Comparison of ENCODE assay signal across 25 cellular contexts in the genomic region with DNA sequence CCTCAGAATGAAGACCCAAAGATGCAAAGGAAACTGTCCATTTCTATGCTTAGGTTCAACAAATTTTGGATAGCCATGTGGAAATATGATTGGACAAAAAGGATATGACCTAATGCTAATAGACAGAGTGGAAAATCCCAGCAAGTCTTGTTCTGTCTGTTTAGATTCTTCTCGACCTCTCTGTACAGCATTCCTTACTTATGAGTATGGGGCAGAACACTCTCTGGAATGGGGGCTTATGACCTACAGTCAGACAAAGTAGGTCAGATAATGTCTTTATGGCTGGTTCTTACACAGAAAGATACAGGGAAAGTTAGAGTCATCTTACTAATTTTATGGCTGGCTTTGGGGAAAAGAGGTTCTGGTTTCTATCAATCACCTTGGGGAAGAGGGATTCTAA. TPM values are rescaled to one million over a fixed set of nuclear protein-coding genes. Genes with fewer than 3 reads are reported as not detected.
DNase-seq lines count a peak whose midpoint lies in the region; ATAC-seq, FAIRE-seq and TF ChIP-seq lines count a peak whose summit lies in the region.
"Had no signal": no experiment of that assay in that cellular context is flagged by ENCODE, and none has a peak within 500 bp of the region (broad histone marks: within the 10 kb centered on the region; RNA-seq: fewer than 3 reads in every experiment).

No MANE protein-coding gene starts in this region.

- no peaks in the 10 kb centered on the region for H3K36me3 Mint-ChIP-seq in astrocyte (ENCODE audit: low read depth, unreplicated experiment)
- H3K36me3 Mint-ChIP-seq in immature natural killer cell, result no peaks in the 10 kb centered on the region
- H3K36me3 Mint-ChIP-seq in activated CD8-positive, alpha-beta memory T cell treated with anti-CD3 and anti-CD28 coated beads, Interleukin-2, amount 10 ng/mL, durations not matched to agents 7 days and 5 days, result no peaks in the 10 kb centered on the region

- H3K27ac Mint-ChIP-seq in astrocyte (ENCODE audit: unreplicated experiment), result peak overlapping the region; percentile 100
- H3K27ac Mint-ChIP-seq in immature natural killer cell, result no peak overlapping the region
- no peak overlapping the region for H3K27ac Mint-ChIP-seq in activated CD8-positive, alpha-beta memory T cell treated with anti-CD3 and anti-CD28 coated beads, Interleukin-2, amount 10 ng/mL, durations not matched to agents 7 days and 5 days
- H3K27ac Mint-ChIP-seq: activated B cell treated with CpG ODN at 0.5 μM for 24 hours; activated CD4-positive, alpha-beta memory T cell treated with anti-CD3 and anti-CD28 coated beads, Interleukin-2, amount 10 ng/mL, durations not matched to agents 7 days and 5 days had no signal

- peak overlapping the region; percentile 58 for H3K4me3 Mint-ChIP-seq in astrocyte (ENCODE audit: unreplicated experiment)
- H3K4me3 Mint-ChIP-seq in immature natural killer cell, result no peak overlapping the region
- no peak overlapping the region for H3K4me3 Mint-ChIP-seq in activated CD8-positive, alpha-beta memory T cell treated with anti-CD3 and anti-CD28 coated beads, Interleukin-2, amount 10 ng/mL, durations not matched to agents 7 days and 5 days
- H3K4me3 Mint-ChIP-seq: activated B cell treated with CpG ODN at 0.5 μM for 24 hours; activated CD4-positive, alpha-beta memory T cell treated with anti-CD3 and anti-CD28 coated beads, Interleukin-2, amount 10 ng/mL, durations not matched to agents 7 days and 5 days had no signal

- no peak overlapping the region for H2AFZ ChIP-seq in astrocyte (ENCODE audit: low read depth, low read length)

- no peak for ATAC-seq in activated CD8-positive, alpha-beta memory T cell treated with anti-CD3 and anti-CD28 coated beads, Interleukin-2, amount 10 ng/mL, durations not matched to agents 7 days and 5 days
- ATAC-seq: GM12878, left ventricle myocardium superior had no signal

- H3K27ac ChIP-seq in astrocyte (ENCODE audit: low read depth, low read length), result peak overlapping the region; percentile 31
- H3K27ac ChIP-seq: Peyer's patch, SJSA1 had no signal

- CTCF ChIA-PET in AG04449 (lab: Yijun Ruan, JAX), result no interaction called here
- CTCF ChIA-PET in activated CD8-positive, alpha-beta memory T cell treated with anti-CD3 and anti-CD28 coated beads, Interleukin-2, amount 10 ng/mL, durations not matched to agents 7 days and 5 days (lab: Charles Lee), result no interaction called here

- H3K4me3 ChIP-seq in AG04449 (ENCODE audit: low read depth, low read length), result no peak overlapping the region
- no peak overlapping the region for H3K4me3 ChIP-seq in astrocyte (ENCODE audit: insufficient read depth, low read depth, low read length)
- H3K4me3 ChIP-seq: GM12878, MG63, Peyer's patch, SJSA1 had no signal

- H3K4me1 ChIP-seq in astrocyte (ENCODE audit: insufficient read depth, low read length), result no peaks in the 10 kb centered on the region
- H3K4me1 ChIP-seq: Peyer's patch, SJSA1 had no signal

- no peaks in the 10 kb centered on the region for H3K36me3 ChIP-seq in astrocyte (ENCODE audit: insufficient read depth, low read length)
- H3K36me3 ChIP-seq: MG63, Peyer's patch, SJSA1 had no signal

- H3K4me2 ChIP-seq in astrocyte (ENCODE audit: low read length), result no peak overlapping the region

- POLR2A ChIA-PET in AG04449 (lab: Yijun Ruan, JAX), result no interaction called here

- no peak for TF ChIP-seq CTCF in AG04449 (IDR thresholded peaks at IDR 0.05; ENCODE audit: insufficient read depth, low read length, missing control alignments)
- TF ChIP-seq CTCF in astrocyte (IDR thresholded peaks at IDR 0.05; ENCODE audit: insufficient read depth, low read depth, low read length), result no peak

- no peak for FAIRE-seq in astrocyte (lab: Jason Lieb, UNC)
- FAIRE-seq: GM12878 had no signal

- no peaks in the 10 kb centered on the region for H4K20me1 ChIP-seq in astrocyte (ENCODE audit: insufficient read depth, low read length)

- no peak overlapping the region for H3K9ac ChIP-seq in astrocyte (ENCODE audit: low read length)

- DNase-seq in AG04449 (ENCODE audit: low read depth, low spot score) (peak; percentile 16), HT1080 (ENCODE audit: low read depth) (peak; percentile 22), astrocyte (ENCODE audit: low read depth) (peak; percentile 32), islet precursor cell (peak; percentile 79), immature natural killer cell (no peak), NCI-H1092 (lab: John Stamatoyannopoulos, UW) (no peak)
- DNase-seq in activated CD8-positive, alpha-beta memory T cell treated with anti-CD3 and anti-CD28 coated beads, Interleukin-2, amount 10 ng/mL, durations not matched to agents 7 days and 5 days, result no peak
- DNase-seq in stimulated activated CD4-positive, alpha-beta T cell treated with anti-CD3 and anti-CD28 coated beads, Interleukin-4, amount 100 ng/mL, for 1 hour, result no peak
- DNase-seq: ACHN; activated B cell treated with CpG ODN at 0.5 μM for 24 hours; activated CD4-positive, alpha-beta memory T cell treated with anti-CD3 and anti-CD28 coated beads, Interleukin-2, amount 10 ng/mL, durations not matched to agents 7 days and 5 days; activated T-cell treated with anti-CD3 and anti-CD28 coated beads, Interleukin-2, amount 50 U/mL, for 1 hour; aorta; left ventricle myocardium superior; MG63; NCI-H187; nucleus accumbens; Peyer's patch; stimulated activated CD4-positive, alpha-beta T cell treated with anti-CD3 and anti-CD28 coated beads, Interleukin-12 subunit alpha, Interleukin-12 subunit beta, amount 100 ng/mL, for 4 hours; stimulated activated CD8-positive, alpha-beta memory T cell treated with anti-CD3 and anti-CD28 coated beads, Interleukin-4, amount 100 ng/mL, for 48 hours; T-helper 2 cell had no signal

- H3K9me3 Mint-ChIP-seq in astrocyte (ENCODE audit: unreplicated experiment), result peaks cover 2% of the 10 kb centered on the region
- H3K9me3 Mint-ChIP-seq in immature natural killer cell, result no peaks in the 10 kb centered on the region
- no peaks in the 10 kb centered on the region for H3K9me3 Mint-ChIP-seq in activated CD8-positive, alpha-beta memory T cell treated with anti-CD3 and anti-CD28 coated beads, Interleukin-2, amount 10 ng/mL, durations not matched to agents 7 days and 5 days (ENCODE audit: low read depth)
- H3K9me3 Mint-ChIP-seq: activated B cell treated with CpG ODN at 0.5 μM for 24 hours; activated CD4-positive, alpha-beta memory T cell treated with anti-CD3 and anti-CD28 coated beads, Interleukin-2, amount 10 ng/mL, durations not matched to agents 7 days and 5 days had no signal

- no peaks in the 10 kb centered on the region for H3K9me3 ChIP-seq in astrocyte (ENCODE audit: insufficient read depth, low read depth, low read length)
- H3K9me3 ChIP-seq: MG63, Peyer's patch had no signal

- H3K4me1 Mint-ChIP-seq in astrocyte (ENCODE audit: low read depth, unreplicated experiment) (peaks cover 14% of the 10 kb centered on the region), immature natural killer cell (peaks cover 11 to 16% of the 10 kb centered on the region in 2 donors)
- peaks cover 5% of the 10 kb centered on the region for H3K4me1 Mint-ChIP-seq in activated CD8-positive, alpha-beta memory T cell treated with anti-CD3 and anti-CD28 coated beads, Interleukin-2, amount 10 ng/mL, durations not matched to agents 7 days and 5 days
- H3K4me1 Mint-ChIP-seq: activated CD4-positive, alpha-beta memory T cell treated with anti-CD3 and anti-CD28 coated beads, Interleukin-2, amount 10 ng/mL, durations not matched to agents 7 days and 5 days had no signal

- H3K27me3 ChIP-seq in astrocyte (ENCODE audit: insufficient read depth, low read length), result no peaks in the 10 kb centered on the region
- H3K27me3 ChIP-seq: MG63, Peyer's patch, SJSA1 had no signal

- H3K27me3 Mint-ChIP-seq in astrocyte (ENCODE audit: low read depth, unreplicated experiment), result no peaks in the 10 kb centered on the region
- H3K27me3 Mint-ChIP-seq in immature natural killer cell (ENCODE audit: low read depth in 3 of 3), result peaks cover 0 to 4% (median 0%) of the 10 kb centered on the region in 3 donors
- peaks cover 10% of the 10 kb centered on the region for H3K27me3 Mint-ChIP-seq in activated CD8-positive, alpha-beta memory T cell treated with anti-CD3 and anti-CD28 coated beads, Interleukin-2, amount 10 ng/mL, durations not matched to agents 7 days and 5 days

- H3K79me2 ChIP-seq in astrocyte (ENCODE audit: insufficient read depth, low read length), result no peaks in the 10 kb centered on the region

RNA-seq across cellular contexts. Expression of a gene that starts 2.8 kb away (rescaled TPM):
- total RNA-seq in HT1080 (2014; rRNA removed; shearing (Covaris generic)), result not detected in 2 replicates
- polyA plus RNA-seq in HT1080 (2015; cell fraction: cytosol; rRNA removed), result not detected in 2 replicates
- polyA plus RNA-seq in HT1080 (2015; cell fraction: nucleus; rRNA removed), result 0.12 TPM in 1 of 2 replicates, not detected in the other
- total RNA-seq in astrocyte, result 0.14 TPM in 1 of 2 replicates, not detected in the other
- polyA plus RNA-seq in immature natural killer cell, result under 1 TPM in 2 of 3 donors, not detected in 1; 0.07 to 0.32 TPM
- not detected for total RNA-seq in activated CD8-positive, alpha-beta memory T cell treated with anti-CD3 and anti-CD28 coated beads, Interleukin-2, amount 10 ng/mL, durations not matched to agents 7 days and 5 days
- total RNA-seq: activated B cell treated with CpG ODN at 0.5 μM for 24 hours; activated CD4-positive, alpha-beta memory T cell treated with anti-CD3 and anti-CD28 coated beads, Interleukin-2, amount 10 ng/mL, durations not matched to agents 7 days and 5 days; GM12878; left ventricle myocardium superior; renal cortical epithelial cell; SJSA1 had no signal
- polyA plus RNA-seq: aorta had no signal

RNA-seq across cellular contexts. Expression of a gene that starts 15.5 kb away (rescaled TPM):
- total RNA-seq in HT1080 (2014; rRNA removed; shearing (Covaris generic)), result not detected in 2 replicates
- not detected in 2 replicates for polyA plus RNA-seq in HT1080 (2015; cell fraction: cytosol; rRNA removed)
- polyA plus RNA-seq in HT1080 (2015; cell fraction: nucleus; rRNA removed), result not detected in 2 replicates
- total RNA-seq in astrocyte, result not detected in 2 replicates
- not detected for polyA plus RNA-seq in immature natural killer cell
- not detected for total RNA-seq in activated CD8-positive, alpha-beta memory T cell treated with anti-CD3 and anti-CD28 coated beads, Interleukin-2, amount 10 ng/mL, durations not matched to agents 7 days and 5 days
- total RNA-seq: activated B cell treated with CpG ODN at 0.5 μM for 24 hours; activated CD4-positive, alpha-beta memory T cell treated with anti-CD3 and anti-CD28 coated beads, Interleukin-2, amount 10 ng/mL, durations not matched to agents 7 days and 5 days; aorta; GM12878; left ventricle myocardium superior; Peyer's patch; SJSA1 had no signal
- polyA plus RNA-seq: aorta, GM12878 had no signal

RNA-seq across cellular contexts. Expression of a gene that starts 36.4 kb away (rescaled TPM):
- total RNA-seq in HT1080 (2014; rRNA removed; shearing (Covaris generic)), result not detected in 2 replicates
- not detected in 2 replicates for polyA plus RNA-seq in HT1080 (2015; cell fraction: cytosol; rRNA removed)
- polyA plus RNA-seq in HT1080 (2015; cell fraction: nucleus; rRNA removed), result not detected in 2 replicates
- total RNA-seq in astrocyte, result not detected in 2 replicates
- not detected for polyA plus RNA-seq in immature natural killer cell
- total RNA-seq in activated CD8-positive, alpha-beta memory T cell treated with anti-CD3 and anti-CD28 coated beads, Interleukin-2, amount 10 ng/mL, durations not matched to agents 7 days and 5 days, result not detected
- total RNA-seq: activated B cell treated with CpG ODN at 0.5 μM for 24 hours; activated CD4-positive, alpha-beta memory T cell treated with anti-CD3 and anti-CD28 coated beads, Interleukin-2, amount 10 ng/mL, durations not matched to agents 7 days and 5 days; aorta; GM12878; left ventricle myocardium superior; Peyer's patch; renal cortical epithelial cell; SJSA1; urinary bladder had no signal
- polyA plus RNA-seq: aorta, GM12878, urinary bladder had no signal

RNA-seq across cellular contexts. Expression of a gene that starts 53.7 kb away (rescaled TPM):
- not detected in 2 replicates for total RNA-seq in HT1080 (2014; rRNA removed; shearing (Covaris generic))
- polyA plus RNA-seq in HT1080 (2015; cell fraction: cytosol; rRNA removed), result not detected in 2 replicates
- not detected in 2 replicates for polyA plus RNA-seq in HT1080 (2015; cell fraction: nucleus; rRNA removed)
- not detected in 2 replicates for total RNA-seq in astrocyte
- polyA plus RNA-seq in immature natural killer cell, result not detected
- not detected for total RNA-seq in activated CD8-positive, alpha-beta memory T cell treated with anti-CD3 and anti-CD28 coated beads, Interleukin-2, amount 10 ng/mL, durations not matched to agents 7 days and 5 days
- total RNA-seq: activated B cell treated with CpG ODN at 0.5 μM for 24 hours; activated CD4-positive, alpha-beta memory T cell treated with anti-CD3 and anti-CD28 coated beads, Interleukin-2, amount 10 ng/mL, durations not matched to agents 7 days and 5 days; aorta; GM12878; left ventricle myocardium superior; Peyer's patch; renal cortical epithelial cell; SJSA1; urinary bladder had no signal
- polyA plus RNA-seq: aorta, GM12878, urinary bladder had no signal

Comparison
In these comparisons a context has a peak if more than half of its experiments do, and no peak if none do; other contexts are left out.
1. DNase-seq: peak in AG04449 (single experiment), HT1080 (single experiment), astrocyte (single experiment) and islet precursor cell (single experiment); none in immature natural killer cell (0 of 3), activated CD8-positive, alpha-beta memory T cell treated with anti-CD3 and anti-CD28 coated beads, Interleukin-2, amount 10 ng/mL, durations not matched to agents 7 days and 5 days (single experiment), NCI-H1092 (single experiment) and stimulated activated CD4-positive, alpha-beta T cell treated with anti-CD3 and anti-CD28 coated beads, Interleukin-4, amount 100 ng/mL, for 1 hour (single experiment).